1 cellular context compared by ENCODE assay signal in the genomic region with DNA sequence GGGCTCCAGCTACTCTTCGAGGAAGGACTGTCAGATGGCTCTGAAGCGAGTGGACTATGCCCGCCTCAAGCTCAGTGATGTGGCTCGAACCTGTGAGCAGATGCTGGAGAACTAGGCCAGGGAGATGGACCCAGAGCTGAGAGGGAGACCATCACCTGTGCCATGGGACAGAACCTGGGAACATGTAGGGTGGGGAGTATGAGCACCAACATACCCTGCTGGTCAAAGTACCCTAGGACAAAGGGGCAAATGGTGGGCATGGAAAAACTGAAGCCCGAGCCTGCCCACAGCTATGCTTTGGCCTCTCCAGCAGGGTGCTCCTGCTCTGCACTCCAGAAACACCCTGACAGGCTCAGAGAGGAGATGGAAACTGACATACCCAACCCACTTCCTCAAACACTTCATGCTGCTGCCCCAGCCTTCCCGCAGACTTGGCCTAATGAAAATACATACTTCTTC.
A peak's percentile ranks its signal among the peaks of the same experiment; 100 is the strongest.
TF ChIP-seq lines count a peak whose summit lies in the region.

No MANE protein-coding gene starts in this region.

TF ChIP-seq in HepG2, 621 proteins besides CTCF, POLR2A, EP300 and RAD21 (continues in another document):
- TF ChIP-seq DPF2 (CRISPR knock-in tag; IDR thresholded peaks at IDR 0.05; ENCODE audit: borderline replicate concordance, low read depth) (no peak), PHF21A (CRISPR knock-in tag; IDR thresholded peaks at IDR 0.05) (no peak), SOX5 (CRISPR knock-in tag; IDR thresholded peaks at IDR 0.05; ENCODE audit: borderline replicate concordance) (no peak), ZZZ3 (CRISPR knock-in tag; IDR thresholded peaks at IDR 0.05; ENCODE audit: borderline replicate concordance) (no peak), ZNF816 (CRISPR knock-in tag; IDR thresholded peaks at IDR 0.05; ENCODE audit: borderline replicate concordance) (no peak), PCBP1 (IDR thresholded peaks at IDR 0.05; ENCODE audit: borderline replicate concordance, low read depth, low read length) (no peak), MED1 (CRISPR knock-in tag; IDR thresholded peaks at IDR 0.05) (peak; percentile 38; the same call in 1 of the 2 replicates), ZSCAN31 (CRISPR knock-in tag; IDR thresholded peaks at IDR 0.05; ENCODE audit: low read depth) (no peak), ZNF3 (CRISPR knock-in tag; IDR thresholded peaks at IDR 0.05) (no peak), ZNF260 (CRISPR knock-in tag; IDR thresholded peaks at IDR 0.05; ENCODE audit: borderline replicate concordance, low read depth) (no peak), PHB2 (IDR thresholded peaks at IDR 0.05; ENCODE audit: partially characterized antibody) (no peak), HOXA3 (CRISPR knock-in tag; IDR thresholded peaks at IDR 0.05) (0 out of 2 replicates have a peak, but pooled peaks have one; percentile 14), ZFP36L1 (CRISPR knock-in tag; IDR thresholded peaks at IDR 0.05) (no peak), IKZF4 (CRISPR knock-in tag; IDR thresholded peaks at IDR 0.05; ENCODE audit: borderline replicate concordance, low read depth, not compliant biosample characterization) (no peak), HNRNPL (IDR thresholded peaks at IDR 0.05; ENCODE audit: low read depth, low read length) (peak; percentile 87), CBX5 (CRISPR knock-in tag; IDR thresholded peaks at IDR 0.05; ENCODE audit: borderline replicate concordance) (no peak), ASH2L (IDR thresholded peaks at IDR 0.05; ENCODE audit: insufficient read length, low read depth, low read length) (no peak), XRCC5 (optimal IDR thresholded peaks at IDR 0.05; ENCODE audit: low read length) (peak; percentile 44), ARNTL (CRISPR knock-in tag; IDR thresholded peaks at IDR 0.05) (no peak), HNF1B (CRISPR knock-in tag; IDR thresholded peaks at IDR 0.05) (no peak), TOE1 (CRISPR knock-in tag; IDR thresholded peaks at IDR 0.05) (no peak), SOX6 (IDR thresholded peaks at IDR 0.05) (no peak), SOX6 (CRISPR knock-in tag; IDR thresholded peaks at IDR 0.05) (no peak), ZNF354B (CRISPR knock-in tag; IDR thresholded peaks at IDR 0.05) (0 out of 2 replicates have a peak, but pooled peaks have one; percentile 23), ZNF687 (CRISPR knock-in tag; IDR thresholded peaks at IDR 0.05) (peak; percentile 56; the same call in 1 of the 2 replicates), SMAD3 (CRISPR knock-in tag; IDR thresholded peaks at IDR 0.05) (no peak), SMAD9 (CRISPR knock-in tag; IDR thresholded peaks at IDR 0.05) (no peak), ZNF446 (CRISPR knock-in tag; IDR thresholded peaks at IDR 0.05) (no peak), ZNF883 (CRISPR knock-in tag; IDR thresholded peaks at IDR 0.05; ENCODE audit: not compliant biosample characterization) (no peak), TEAD2 (CRISPR knock-in tag; IDR thresholded peaks at IDR 0.05) (no peak), ZBTB42 (CRISPR knock-in tag; IDR thresholded peaks at IDR 0.05) (no peak), BCL3 (CRISPR knock-in tag; IDR thresholded peaks at IDR 0.05) (no peak), CHD2 (IDR thresholded peaks at IDR 0.05; ENCODE audit: low read depth, low read length) (no peak), POLR2G (IDR thresholded peaks at IDR 0.05; ENCODE audit: low read depth, low read length) (no peak), ZFP37 (CRISPR knock-in tag; IDR thresholded peaks at IDR 0.05; ENCODE audit: borderline replicate concordance) (no peak), ZNF30 (CRISPR knock-in tag; IDR thresholded peaks at IDR 0.05) (no peak), ZMAT3 (CRISPR knock-in tag; conservative IDR thresholded peaks at IDR 0.05) (no peak), MLXIP (CRISPR knock-in tag; IDR thresholded peaks at IDR 0.05; ENCODE audit: borderline replicate concordance) (no peak), ZNF678 (CRISPR knock-in tag; IDR thresholded peaks at IDR 0.05) (no peak), STAG1 (CRISPR knock-in tag; IDR thresholded peaks at IDR 0.05) (peak; percentile 72), ZNF773 (CRISPR knock-in tag; IDR thresholded peaks at IDR 0.05; ENCODE audit: borderline replicate concordance) (no peak), KMT2A (CRISPR knock-in tag; IDR thresholded peaks at IDR 0.05) (no peak)
- TF ChIP-seq, protein P1, sequence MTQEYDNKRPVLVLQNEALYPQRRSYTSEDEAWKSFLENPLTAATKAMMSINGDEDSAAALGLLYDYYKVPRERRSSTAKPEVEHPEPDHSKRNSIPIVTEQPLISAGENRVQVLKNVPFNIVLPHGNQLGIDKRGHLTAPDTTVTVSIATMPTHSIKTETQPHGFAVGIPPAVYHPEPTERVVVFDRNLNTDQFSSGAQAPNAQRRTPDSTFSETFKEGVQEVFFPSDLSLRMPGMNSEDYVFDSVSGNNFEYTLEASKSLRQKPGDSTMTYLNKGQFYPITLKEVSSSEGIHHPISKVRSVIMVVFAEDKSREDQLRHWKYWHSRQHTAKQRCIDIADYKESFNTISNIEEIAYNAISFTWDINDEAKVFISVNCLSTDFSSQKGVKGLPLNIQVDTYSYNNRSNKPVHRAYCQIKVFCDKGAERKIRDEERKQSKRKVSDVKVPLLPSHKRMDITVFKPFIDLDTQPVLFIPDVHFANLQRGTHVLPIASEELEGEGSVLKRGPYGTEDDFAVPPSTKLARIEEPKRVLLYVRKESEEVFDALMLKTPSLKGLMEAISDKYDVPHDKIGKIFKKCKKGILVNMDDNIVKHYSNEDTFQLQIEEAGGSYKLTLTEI (CRISPR knock-in tag; conservative IDR thresholded peaks at IDR 0.05) = no peak
- TF ChIP-seq, protein P2, sequence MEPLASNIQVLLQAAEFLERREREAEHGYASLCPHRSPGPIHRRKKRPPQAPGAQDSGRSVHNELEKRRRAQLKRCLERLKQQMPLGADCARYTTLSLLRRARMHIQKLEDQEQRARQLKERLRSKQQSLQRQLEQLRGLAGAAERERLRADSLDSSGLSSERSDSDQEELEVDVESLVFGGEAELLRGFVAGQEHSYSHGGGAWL (CRISPR knock-in tag; IDR thresholded peaks at IDR 0.05) = no peak
- TF ChIP-seq, protein P3, sequence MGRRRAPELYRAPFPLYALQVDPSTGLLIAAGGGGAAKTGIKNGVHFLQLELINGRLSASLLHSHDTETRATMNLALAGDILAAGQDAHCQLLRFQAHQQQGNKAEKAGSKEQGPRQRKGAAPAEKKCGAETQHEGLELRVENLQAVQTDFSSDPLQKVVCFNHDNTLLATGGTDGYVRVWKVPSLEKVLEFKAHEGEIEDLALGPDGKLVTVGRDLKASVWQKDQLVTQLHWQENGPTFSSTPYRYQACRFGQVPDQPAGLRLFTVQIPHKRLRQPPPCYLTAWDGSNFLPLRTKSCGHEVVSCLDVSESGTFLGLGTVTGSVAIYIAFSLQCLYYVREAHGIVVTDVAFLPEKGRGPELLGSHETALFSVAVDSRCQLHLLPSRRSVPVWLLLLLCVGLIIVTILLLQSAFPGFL (CRISPR knock-in tag; IDR thresholded peaks at IDR 0.05) = no peak
- TF ChIP-seq, protein P4, sequence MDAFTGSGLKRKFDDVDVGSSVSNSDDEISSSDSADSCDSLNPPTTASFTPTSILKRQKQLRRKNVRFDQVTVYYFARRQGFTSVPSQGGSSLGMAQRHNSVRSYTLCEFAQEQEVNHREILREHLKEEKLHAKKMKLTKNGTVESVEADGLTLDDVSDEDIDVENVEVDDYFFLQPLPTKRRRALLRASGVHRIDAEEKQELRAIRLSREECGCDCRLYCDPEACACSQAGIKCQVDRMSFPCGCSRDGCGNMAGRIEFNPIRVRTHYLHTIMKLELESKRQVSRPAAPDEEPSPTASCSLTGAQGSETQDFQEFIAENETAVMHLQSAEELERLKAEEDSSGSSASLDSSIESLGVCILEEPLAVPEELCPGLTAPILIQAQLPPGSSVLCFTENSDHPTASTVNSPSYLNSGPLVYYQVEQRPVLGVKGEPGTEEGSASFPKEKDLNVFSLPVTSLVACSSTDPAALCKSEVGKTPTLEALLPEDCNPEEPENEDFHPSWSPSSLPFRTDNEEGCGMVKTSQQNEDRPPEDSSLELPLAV (CRISPR knock-in tag; conservative IDR thresholded peaks at IDR 0.05; ENCODE audit: low read depth) = no peak
- TF ChIP-seq, protein P5, sequence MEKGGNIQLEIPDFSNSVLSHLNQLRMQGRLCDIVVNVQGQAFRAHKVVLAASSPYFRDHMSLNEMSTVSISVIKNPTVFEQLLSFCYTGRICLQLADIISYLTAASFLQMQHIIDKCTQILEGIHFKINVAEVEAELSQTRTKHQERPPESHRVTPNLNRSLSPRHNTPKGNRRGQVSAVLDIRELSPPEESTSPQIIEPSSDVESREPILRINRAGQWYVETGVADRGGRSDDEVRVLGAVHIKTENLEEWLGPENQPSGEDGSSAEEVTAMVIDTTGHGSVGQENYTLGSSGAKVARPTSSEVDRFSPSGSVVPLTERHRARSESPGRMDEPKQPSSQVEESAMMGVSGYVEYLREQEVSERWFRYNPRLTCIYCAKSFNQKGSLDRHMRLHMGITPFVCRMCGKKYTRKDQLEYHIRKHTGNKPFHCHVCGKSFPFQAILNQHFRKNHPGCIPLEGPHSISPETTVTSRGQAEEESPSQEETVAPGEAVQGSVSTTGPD (CRISPR knock-in tag; IDR thresholded peaks at IDR 0.05) = no peak
- TF ChIP-seq, protein P6, sequence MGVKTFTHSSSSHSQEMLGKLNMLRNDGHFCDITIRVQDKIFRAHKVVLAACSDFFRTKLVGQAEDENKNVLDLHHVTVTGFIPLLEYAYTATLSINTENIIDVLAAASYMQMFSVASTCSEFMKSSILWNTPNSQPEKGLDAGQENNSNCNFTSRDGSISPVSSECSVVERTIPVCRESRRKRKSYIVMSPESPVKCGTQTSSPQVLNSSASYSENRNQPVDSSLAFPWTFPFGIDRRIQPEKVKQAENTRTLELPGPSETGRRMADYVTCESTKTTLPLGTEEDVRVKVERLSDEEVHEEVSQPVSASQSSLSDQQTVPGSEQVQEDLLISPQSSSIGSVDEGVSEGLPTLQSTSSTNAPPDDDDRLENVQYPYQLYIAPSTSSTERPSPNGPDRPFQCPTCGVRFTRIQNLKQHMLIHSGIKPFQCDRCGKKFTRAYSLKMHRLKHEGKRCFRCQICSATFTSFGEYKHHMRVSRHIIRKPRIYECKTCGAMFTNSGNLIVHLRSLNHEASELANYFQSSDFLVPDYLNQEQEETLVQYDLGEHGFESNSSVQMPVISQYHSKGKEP (CRISPR knock-in tag; IDR thresholded peaks at IDR 0.05) = no peak
